Comparison of ENCODE assay signal across 9 cellular contexts in the genomic region with DNA sequence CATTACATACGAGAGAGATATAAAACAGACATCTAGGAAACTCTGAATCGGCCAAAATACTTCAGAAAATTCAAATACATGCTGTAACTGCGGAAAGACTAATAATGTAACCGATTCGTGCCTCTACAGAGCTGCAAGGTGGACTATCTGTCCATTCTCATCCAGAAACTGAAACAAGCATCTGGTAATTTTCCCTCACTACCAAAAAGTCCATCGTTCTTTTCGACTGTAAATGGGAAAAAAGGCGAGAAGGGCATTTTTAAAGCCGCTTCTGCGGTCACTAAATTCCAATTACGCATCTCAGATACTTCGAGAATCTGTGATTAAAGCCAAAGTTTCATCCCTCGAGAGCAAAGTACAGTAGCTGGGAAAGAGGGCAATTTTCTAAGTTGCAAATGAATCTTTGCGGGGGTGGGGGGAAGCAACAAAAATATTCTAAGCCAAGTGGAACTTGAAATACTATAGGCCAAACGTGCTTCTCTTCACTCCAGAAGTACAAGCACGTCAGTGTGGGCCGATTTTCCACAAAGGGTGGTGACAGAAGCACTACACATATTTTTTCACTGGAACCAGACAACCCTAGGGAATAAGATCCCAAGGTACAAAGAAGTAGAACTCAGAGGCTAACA. TPM values are rescaled to one million over a fixed set of nuclear protein-coding genes. Genes with fewer than 3 reads are reported as not detected.
DNase-seq lines count a peak whose midpoint lies in the region; ATAC-seq, FAIRE-seq and TF ChIP-seq lines count a peak whose summit lies in the region.
"Had no signal": no experiment of that assay in that cellular context is flagged by ENCODE, and none has a peak within 500 bp of the region (broad histone marks: within the 10 kb centered on the region; RNA-seq: fewer than 3 reads in every experiment).

No MANE protein-coding gene starts in this region.

- no peak for TF ChIP-seq POLR2A in breast epithelium (IDR thresholded peaks at IDR 0.05)

- TF ChIP-seq CTCF in AG04449 (IDR thresholded peaks at IDR 0.05; ENCODE audit: insufficient read depth, low read length, missing control alignments) (no peak), HL-60 (IDR thresholded peaks at IDR 0.05; ENCODE audit: insufficient read depth, low read length) (no peak), breast epithelium (IDR thresholded peaks at IDR 0.05) (no peak)

- FAIRE-seq in RCC 7860 (lab: Jason Lieb, UNC), result no peak

- H3K36me3 ChIP-seq in breast epithelium, result no peaks in the 10 kb centered on the region
- no peaks in the 10 kb centered on the region for H3K36me3 ChIP-seq in mucosa of stomach (ENCODE audit: control insufficient read depth, insufficient read depth, low read length)

- H3K27ac ChIP-seq in HL-60 (replicated peaks) (peak overlapping the region; percentile 89), breast epithelium (peak overlapping the region; percentile 94 to 95)

- no peaks in the 10 kb centered on the region for H3K27me3 ChIP-seq in HL-60 (ENCODE audit: insufficient read depth, poor library complexity, severe bottlenecking)
- H3K27me3 ChIP-seq in breast epithelium, result no peaks in the 10 kb centered on the region
- no peaks in the 10 kb centered on the region for H3K27me3 ChIP-seq in mucosa of stomach (ENCODE audit: control insufficient read depth, insufficient read depth, low read length)

- CTCF ChIA-PET in AG04449 (lab: Yijun Ruan, JAX), result interaction anchor here (0.6 to 2.4 kb wide), 5 partner anchors 19 to 193 kb away, joined by 3 to 12 read pairs (median 3); partner anchors contain the start of gene NPM3

- POLR2A ChIA-PET in AG04449 (lab: Yijun Ruan, JAX), result no interaction called here

- H3K9me3 ChIP-seq in breast epithelium (no peaks in the 10 kb centered on the region), mucosa of stomach (ENCODE audit: control insufficient read depth, low read length) (no peaks in the 10 kb centered on the region)

- ATAC-seq in HG03439 (IDR thresholded peaks at IDR 0.05; ENCODE audit: unreplicated experiment), result no peak

- H3K4me3 ChIP-seq in AG04449 (ENCODE audit: low read depth, low read length) (peak overlapping the region; percentile 99), HL-60 (replicated peaks; ENCODE audit: insufficient read depth, low read length) (peak overlapping the region; percentile 88), breast epithelium (peak overlapping the region; percentile 92 to 99 (median 96)), mucosa of stomach (ENCODE audit: low read length) (peak overlapping the region; percentile 40)

- intact Hi-C loops in breast epithelium (cut with DNase I; ENCODE audit: low total_unique reads), result no loop called here

- peak overlapping the region; percentile 87 for H3K9ac ChIP-seq in mucosa of stomach (ENCODE audit: low read length)

- H3K4me1 ChIP-seq in breast epithelium (peaks cover 0 to 7% of the 10 kb centered on the region in 2 donors), mucosa of stomach (ENCODE audit: control insufficient read depth, insufficient read depth, low read length) (peaks cover 24% of the 10 kb centered on the region)

- no peak for DNase-seq in AG04449 (ENCODE audit: low read depth, low spot score)
- no peak for DNase-seq in HL-60 (ENCODE audit: low read depth in 1 of 2, low spot score in 1 of 2)
- no peak for DNase-seq in breast epithelium (ENCODE audit: low spot score in 2 of 2)
- no peak for DNase-seq in RCC 7860 (ENCODE audit: low spot score)
- no peak for DNase-seq in cerebellar nuclear complex (lab: John Stamatoyannopoulos, UW)
- no peak for DNase-seq in dedifferentiated amniotic fluid mesenchymal stem cell (ENCODE audit: extremely low spot score)

RNA-seq across cellular contexts. Expression of gene OGA, which starts 1.2 kb away (rescaled TPM):
- 100 to 1,000 TPM; 169 to 200 (median 181) TPM for total RNA-seq in breast epithelium

RNA-seq across cellular contexts. Expression of gene KCNIP2, which starts 26.6 kb away (rescaled TPM):
- 10 to 100 TPM; 11.9 to 90.4 (median 20.6) TPM for total RNA-seq in breast epithelium

RNA-seq across cellular contexts. Expression of gene NPM3, which starts 33.8 kb away (rescaled TPM):
- total RNA-seq in breast epithelium, result 10 to 100 TPM; 37.3 to 61.0 (median 43.9) TPM

RNA-seq across cellular contexts. Expression of gene FGF8, which starts 41.1 kb away (rescaled TPM):
- total RNA-seq in breast epithelium, result not detected
- total RNA-seq: renal cortical epithelial cell had no signal

Comparison
In these comparisons a context has a peak if more than half of its experiments do, and no peak if none do; other contexts are left out.
1. H3K4me3 ChIP-seq: peak in every context shown above with its lines; median percentile 99 in AG04449; 96 in breast epithelium; 88 in HL-60; 40 in mucosa of stomach.